Comparison of ENCODE assay signal across 9 cellular contexts in the genomic region with DNA sequence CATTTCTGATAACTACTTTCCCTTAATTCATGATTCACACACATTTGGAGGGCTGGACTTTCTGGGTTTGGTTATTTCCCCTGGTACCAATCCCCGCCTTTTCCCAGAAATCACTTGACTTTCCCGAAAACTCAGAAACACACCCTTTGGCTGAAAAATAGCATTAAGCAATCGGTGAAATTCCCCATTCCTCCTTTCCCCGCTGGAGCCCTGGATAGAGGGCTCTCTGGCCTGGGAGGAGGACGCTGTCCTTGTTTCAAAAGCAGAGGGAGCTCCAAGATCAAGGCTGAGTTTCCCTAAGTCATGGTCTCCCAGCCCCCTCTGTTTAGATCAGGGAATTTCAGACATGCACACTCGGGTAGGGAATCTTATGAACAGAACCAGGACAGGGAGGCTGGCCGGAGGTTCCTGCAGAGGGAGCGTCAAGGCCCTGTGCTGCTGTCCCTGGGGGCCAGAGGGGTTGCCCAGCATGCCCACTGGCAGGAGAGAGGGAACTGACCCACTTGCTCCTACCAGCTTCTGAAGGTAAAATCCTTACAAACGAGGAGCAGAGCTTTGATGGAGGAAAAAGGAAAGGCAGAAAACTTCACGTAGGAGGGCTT. TPM values are rescaled to one million over a fixed set of nuclear protein-coding genes. Genes with fewer than 3 reads are reported as not detected.
A peak's percentile ranks its signal among the peaks of the same experiment; 100 is the strongest.
DNase-seq lines count a peak whose midpoint lies in the region; ATAC-seq and TF ChIP-seq lines count a peak whose summit lies in the region.
"Had no signal": no experiment of that assay in that cellular context is flagged by ENCODE, and none has a peak within 500 bp of the region (broad histone marks: within the 10 kb centered on the region; RNA-seq: fewer than 3 reads in every experiment).

A gene (plus strand): TSS at position 366 of the 602 bp plus-strand sequence. CDS start 1,195 bp downstream, outside the sequence.

- no peaks in the 10 kb centered on the region for H3K79me2 ChIP-seq in HCT116 (ENCODE audit: insufficient read depth, low read length)

- no peak within 1 kb of the TSS for H3K9ac ChIP-seq in HCT116 (ENCODE audit: low read length)

- POLR2A ChIA-PET in HCT116 (lab: Charles Lee): no interaction called here
- POLR2A ChIA-PET in CD4-positive, alpha-beta T cell (lab: Charles Lee): no interaction called here

- DNase-seq in HCT116 (ENCODE audit: low read depth, low spot score) (no peak), ascending aorta (ENCODE audit: low spot score in 2 of 2) (peak; percentile 57 to 93), iPS DF 19.7 (ENCODE audit: low read depth, low spot score) (peak; percentile 59), sciatic nerve (ENCODE audit: low spot score) (peak; percentile 82), OCI-M2 (lab: John Stamatoyannopoulos, UW; ENCODE audit: unreplicated experiment) (no peak), germinal center (ENCODE audit: low spot score) (no peak)
- no peak for DNase-seq in CD4-positive, alpha-beta T cell

- TF ChIP-seq POLR2A in HCT116 (IDR thresholded peaks at IDR 0.05; ENCODE audit: borderline replicate concordance, extremely low read depth, insufficient read depth, insufficient read length): no peak

- H3K4me3 Mint-ChIP-seq in CD4-positive, alpha-beta T cell: no peak within 1 kb of the TSS
- H3K4me3 Mint-ChIP-seq: IgD-negative memory B cell had no signal

- H3K4me2 ChIP-seq in HCT116 (ENCODE audit: low read length): no peak within 1 kb of the TSS

- H3K27ac Mint-ChIP-seq in CD4-positive, alpha-beta T cell: no peak within 1 kb of the TSS

- H3K27ac ChIP-seq in HCT116 (ENCODE audit: low read depth, low read length) (no peak within 1 kb of the TSS), ascending aorta (peak within 1 kb of the TSS; percentile 80 to 82)
- H3K27ac ChIP-seq in CD4-positive, alpha-beta T cell (ENCODE audit: low read depth, low read length): no peak within 1 kb of the TSS

- H3K9me3 ChIP-seq in HCT116 (ENCODE audit: control insufficient read depth in 1 of 2, insufficient read depth in 1 of 2, low read depth in 1 of 2, low read length in 2 of 2) (no peaks in the 10 kb centered on the region), ascending aorta (no peaks in the 10 kb centered on the region)
- no peaks in the 10 kb centered on the region for H3K9me3 ChIP-seq in CD4-positive, alpha-beta T cell (ENCODE audit: control insufficient read depth, low read length)

- peak; percentile 61 for TF ChIP-seq RAD21 in HCT116 (IDR thresholded peaks at IDR 0.05; ENCODE audit: low read depth)

- no peak within 1 kb of the TSS for H2AFZ ChIP-seq in HCT116 (ENCODE audit: low read depth, low read length, poor library complexity, severe bottlenecking)

- RAD21 ChIA-PET in HCT116 (lab: Charles Lee; ENCODE audit: low non-redundant PET in 1 of 2, low total read pairs in 2 of 2, uncharacterized antibody in 2 of 2, unreplicated experiment in 2 of 2): no interaction called here

- peaks cover 0 to 4% of the 10 kb centered on the region in 2 experiments; a peak in 1 of 4 replicates for H3K4me1 ChIP-seq in HCT116 (ENCODE audit: control insufficient read depth in 1 of 2, insufficient read depth in 2 of 2, low read length in 2 of 2)
- H3K4me1 ChIP-seq in ascending aorta: peaks cover 0 to 17% of the 10 kb centered on the region in 2 donors

- H3K36me3 Mint-ChIP-seq in CD4-positive, alpha-beta T cell (ENCODE audit: low read depth): no peaks in the 10 kb centered on the region
- H3K36me3 Mint-ChIP-seq: IgD-negative memory B cell had no signal

- TF ChIP-seq CTCF in HCT116 (IDR thresholded peaks at IDR 0.05 in 2 of 3, conservative IDR thresholded peaks at IDR 0.05 in 1 of 3; ENCODE audit: borderline replicate concordance in 1 of 3, insufficient read depth in 1 of 3, low read depth in 2 of 3, low read length in 2 of 3) (peak; percentile 22 to 52 (median 24); a peak in 3 of 6 replicates), ascending aorta (IDR thresholded peaks at IDR 0.05) (peak; percentile 81 to 92 (median 88))
- no peak for TF ChIP-seq CTCF in CD4-positive, alpha-beta T cell (IDR thresholded peaks at IDR 0.05)

- peaks cover 34% of the 10 kb centered on the region for H3K27me3 Mint-ChIP-seq in CD4-positive, alpha-beta T cell

- BruUV-seq in HCT116 (replicated peaks; lab: Mats Ljungman, UMichigan): no TSS peak

- CTCF ChIA-PET in HCT116 (lab: Charles Lee): interaction anchor here (0.6 to 0.8 kb wide), 2 partner anchors 17 to 188 kb away, joined by 3 to 4 read pairs; no protein-coding TSS in a partner anchor
- CTCF ChIA-PET in CD4-positive, alpha-beta T cell (lab: Charles Lee): no interaction called here

- ATAC-seq in HCT116: peak; percentile 58
- ATAC-seq in sciatic nerve: peak; percentile 98
- ATAC-seq in CD4-positive, alpha-beta T cell (ENCODE audit: poor library complexity): no peak
- no peak for ATAC-seq in GM19351 (IDR thresholded peaks at IDR 0.05; ENCODE audit: unreplicated experiment)

- H3K36me3 ChIP-seq in HCT116 (ENCODE audit: control insufficient read depth in 1 of 2, insufficient read depth in 2 of 2, low read length in 2 of 2): no peaks in the 10 kb centered on the region
- peaks cover 4% of the 10 kb centered on the region in 2 donors for H3K36me3 ChIP-seq in ascending aorta

- H3K9me2 ChIP-seq in HCT116 (ENCODE audit: insufficient read depth): no peaks in the 10 kb centered on the region

- H3K4me3 ChIP-seq in HCT116 (replicated peaks in 1 of 2; ENCODE audit: low read depth in 1 of 2, low read length in 2 of 2) (no peak within 1 kb of the TSS), ascending aorta (peak within 1 kb of the TSS; percentile 34 to 55)

- intact Hi-C loops in HCT116 (cut with micrococcal nuclease) (no loop called here), ascending aorta (cut with DNase I) (loop anchor here (1.0 to 10.0 kb wide), 6 partner anchors 19 to 124 kb away; a partner anchor contains a TSS), sciatic nerve (cut with DNase I) (no loop called here)
- intact Hi-C loops in CD4-positive, alpha-beta T cell (cut with DNase I, micrococcal nuclease): no loop called here

- H3K27me3 ChIP-seq in HCT116 (ENCODE audit: insufficient read depth, low read length) (no peaks in the 10 kb centered on the region), ascending aorta (no peaks in the 10 kb centered on the region)
- peaks cover 12% of the 10 kb centered on the region for H3K27me3 ChIP-seq in CD4-positive, alpha-beta T cell (ENCODE audit: control insufficient read depth, insufficient read depth, low read length)

- H3K9me3 Mint-ChIP-seq in CD4-positive, alpha-beta T cell: no peaks in the 10 kb centered on the region
- H3K9me3 Mint-ChIP-seq: IgD-negative memory B cell had no signal

- no peaks in the 10 kb centered on the region for H3K4me1 Mint-ChIP-seq in CD4-positive, alpha-beta T cell (ENCODE audit: low read depth)
- H3K4me1 Mint-ChIP-seq: IgD-negative memory B cell had no signal

- H4K20me1 ChIP-seq in HCT116 (ENCODE audit: insufficient read depth): no peaks in the 10 kb centered on the region

TF ChIP-seq in HCT116, 20 proteins besides CTCF, POLR2A, EP300 and RAD21 (continues in another document):
- TF ChIP-seq SP1 (IDR thresholded peaks at IDR 0.05; ENCODE audit: low read depth) (no peak), SRF (IDR thresholded peaks at IDR 0.05; ENCODE audit: low read depth) (no peak), CBX3 (IDR thresholded peaks at IDR 0.05; ENCODE audit: low read depth) (no peak), ELF1 (IDR thresholded peaks at IDR 0.05; ENCODE audit: borderline replicate concordance, low read depth) (no peak), EGR1 (IDR thresholded peaks at IDR 0.05; ENCODE audit: low read depth) (no peak), EZH2phosphoT487 (IDR thresholded peaks at IDR 0.05; ENCODE audit: borderline replicate concordance) (no peak), ZNF274 (IDR thresholded peaks at IDR 0.05; ENCODE audit: low read depth, low read length) (no peak), EZH2 (IDR thresholded peaks at IDR 0.05) (no peak), JUND (IDR thresholded peaks at IDR 0.05) (no peak), SIN3A (IDR thresholded peaks at IDR 0.05; ENCODE audit: low read depth) (no peak)
- TF ChIP-seq, protein P1, sequence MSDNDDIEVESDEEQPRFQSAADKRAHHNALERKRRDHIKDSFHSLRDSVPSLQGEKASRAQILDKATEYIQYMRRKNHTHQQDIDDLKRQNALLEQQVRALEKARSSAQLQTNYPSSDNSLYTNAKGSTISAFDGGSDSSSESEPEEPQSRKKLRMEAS (IDR thresholded peaks at IDR 0.05): no peak
- TF ChIP-seq, protein P2, sequence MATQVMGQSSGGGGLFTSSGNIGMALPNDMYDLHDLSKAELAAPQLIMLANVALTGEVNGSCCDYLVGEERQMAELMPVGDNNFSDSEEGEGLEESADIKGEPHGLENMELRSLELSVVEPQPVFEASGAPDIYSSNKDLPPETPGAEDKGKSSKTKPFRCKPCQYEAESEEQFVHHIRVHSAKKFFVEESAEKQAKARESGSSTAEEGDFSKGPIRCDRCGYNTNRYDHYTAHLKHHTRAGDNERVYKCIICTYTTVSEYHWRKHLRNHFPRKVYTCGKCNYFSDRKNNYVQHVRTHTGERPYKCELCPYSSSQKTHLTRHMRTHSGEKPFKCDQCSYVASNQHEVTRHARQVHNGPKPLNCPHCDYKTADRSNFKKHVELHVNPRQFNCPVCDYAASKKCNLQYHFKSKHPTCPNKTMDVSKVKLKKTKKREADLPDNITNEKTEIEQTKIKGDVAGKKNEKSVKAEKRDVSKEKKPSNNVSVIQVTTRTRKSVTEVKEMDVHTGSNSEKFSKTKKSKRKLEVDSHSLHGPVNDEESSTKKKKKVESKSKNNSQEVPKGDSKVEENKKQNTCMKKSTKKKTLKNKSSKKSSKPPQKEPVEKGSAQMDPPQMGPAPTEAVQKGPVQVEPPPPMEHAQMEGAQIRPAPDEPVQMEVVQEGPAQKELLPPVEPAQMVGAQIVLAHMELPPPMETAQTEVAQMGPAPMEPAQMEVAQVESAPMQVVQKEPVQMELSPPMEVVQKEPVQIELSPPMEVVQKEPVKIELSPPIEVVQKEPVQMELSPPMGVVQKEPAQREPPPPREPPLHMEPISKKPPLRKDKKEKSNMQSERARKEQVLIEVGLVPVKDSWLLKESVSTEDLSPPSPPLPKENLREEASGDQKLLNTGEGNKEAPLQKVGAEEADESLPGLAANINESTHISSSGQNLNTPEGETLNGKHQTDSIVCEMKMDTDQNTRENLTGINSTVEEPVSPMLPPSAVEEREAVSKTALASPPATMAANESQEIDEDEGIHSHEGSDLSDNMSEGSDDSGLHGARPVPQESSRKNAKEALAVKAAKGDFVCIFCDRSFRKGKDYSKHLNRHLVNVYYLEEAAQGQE (IDR thresholded peaks at IDR 0.05; ENCODE audit: low read depth): no peak
- TF ChIP-seq, protein P3, sequence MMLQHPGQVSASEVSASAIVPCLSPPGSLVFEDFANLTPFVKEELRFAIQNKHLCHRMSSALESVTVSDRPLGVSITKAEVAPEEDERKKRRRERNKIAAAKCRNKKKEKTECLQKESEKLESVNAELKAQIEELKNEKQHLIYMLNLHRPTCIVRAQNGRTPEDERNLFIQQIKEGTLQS (IDR thresholded peaks at IDR 0.05): no peak

RNA-seq across cellular contexts. Expression of the gene that starts here (rescaled TPM):
- total RNA-seq in HCT116 (2021; ENCODE audit: unreplicated experiment) (2.4 TPM), ascending aorta (273 TPM), sciatic nerve (662 TPM)
- 0.98 and 1.4 TPM in 2 replicates for polyA plus RNA-seq in HCT116 (2012)
- total RNA-seq in CD4-positive, alpha-beta T cell: 1 to 10 TPM; 3.8 to 4.6 TPM
- polyA plus RNA-seq: IgD-negative memory B cell had no signal

Comparison
In these comparisons a context has a peak if more than half of its experiments do, and no peak if none do; other contexts are left out.
1. RNA of the gene that starts here (total RNA-seq): 662 TPM in sciatic nerve (single experiment) and 273 TPM in ascending aorta (single experiment); 3.8 to 4.6 TPM in CD4-positive, alpha-beta T cell and 2.4 TPM in HCT116 (single experiment); every median in the first group is over 10 times any median in the second.
2. ATAC-seq: peak in HCT116 (single experiment) and sciatic nerve (single experiment); none in CD4-positive, alpha-beta T cell (single experiment) and GM19351 (single experiment).
3. DNase-seq: peak in ascending aorta (2 of 2), iPS DF 19.7 (single experiment) and sciatic nerve (single experiment); none in HCT116 (single experiment), OCI-M2 (single experiment), CD4-positive, alpha-beta T cell (0 of 10) and germinal center (single experiment).
4. H3K27ac ChIP-seq: peak in ascending aorta (2 of 2); none in HCT116 (single experiment) and CD4-positive, alpha-beta T cell (single experiment).
5. H3K4me3 ChIP-seq: peak in ascending aorta (2 of 2); none in HCT116 (0 of 2).